ENCODE assay signal across 36 cellular contexts in the genomic region with DNA sequence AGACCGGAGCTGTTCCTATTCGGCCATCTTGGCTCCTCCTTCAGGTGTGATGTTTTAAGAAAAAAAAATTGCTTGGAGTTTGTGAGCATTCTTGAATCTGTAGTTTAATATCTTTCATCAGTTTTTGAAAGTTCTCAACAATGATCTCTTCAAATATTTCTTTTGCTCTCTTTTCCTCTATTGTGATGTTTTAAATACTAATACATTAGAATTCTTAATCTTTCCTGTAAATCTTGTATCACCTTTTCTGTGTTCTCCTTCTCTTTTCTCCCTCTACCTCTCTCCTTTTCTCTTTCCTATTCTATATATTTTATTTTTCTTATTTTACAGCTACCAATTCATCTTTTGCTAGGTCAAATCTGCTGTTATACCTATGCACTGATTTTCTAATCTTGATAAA.
"Had no signal": no experiment of that assay in that cellular context is flagged by ENCODE, and none has a peak within 500 bp of the region (broad histone marks: within the 10 kb centered on the region; RNA-seq: fewer than 3 reads in every experiment).

No MANE protein-coding gene starts in this region.

- DNase-seq: Kasumi-1, MG63, MM.1S, MV-4-11, NCI-H1048, NCI-H1092, NCI-H1092 treated with DMSO at 0.1 percent for 48 hours, NCI-H1105, NCI-H1105 treated with DMSO at 0.1 percent for 48 hours, NCI-H1417, NCI-H1417 treated with DMSO at 0.1 percent for 48 hours, NCI-H1436, NCI-H1436 treated with DMSO at 0.1 percent for 48 hours, NCI-H146, NCI-H1694, NCI-H1694 treated with DMSO at 0.1 percent for 48 hours, NCI-H187, NCI-H187 treated with DMSO at 0.1 percent for 48 hours, NCI-H1930, NCI-H2029, NCI-H2029 treated with DMSO at 0.1 percent for 48 hours, NCI-H2081, NCI-H2081 treated with DMSO at 0.1 percent for 48 hours, NCI-H2107, NCI-H2171, NCI-H2171 treated with DMSO at 0.1 percent for 48 hours, NCI-H2227 treated with DMSO at 0.1 percent for 48 hours, NCI-H226, NCI-H345, NCI-H446, NCI-H446 treated with DMSO at 0.1 percent for 48 hours, NCI-H510A, NCI-H524, NCI-H524 treated with DMSO at 0.1 percent for 48 hours, NCI-H526, NCI-H526 treated with DMSO at 0.1 percent for 48 hours had no signal

- H3K4me3 ChIP-seq: MG63 had no signal

- H3K36me3 ChIP-seq: MG63 had no signal
